In genomic region chr3:179842061-179842460, GRCh38 we compare ENCODE assay signal across 17 cellular contexts.
A peak's percentile ranks its signal among the peaks of the same experiment; 100 is the strongest.
DNase-seq lines count a peak whose midpoint lies in the region; ATAC-seq, FAIRE-seq and TF ChIP-seq lines count a peak whose summit lies in the region.
"Had no signal": no experiment of that assay in that cellular context is flagged by ENCODE, and none has a peak within 500 bp of the region (broad histone marks: within the 10 kb centered on the region; RNA-seq: fewer than 3 reads in every experiment).

No MANE protein-coding gene starts in this region.

- H3K9me2 ChIP-seq in GM23338 (ENCODE audit: insufficient read depth) (peaks cover 6% of the 10 kb centered on the region; the same call in 1 of the 2 replicates), PC-3 (replicated peaks; ENCODE audit: low read length) (no peaks in the 10 kb centered on the region)

- H3K4me3 ChIP-seq in GM23338 (no peak overlapping the region), PC-3 (ENCODE audit: low read length) (no peak overlapping the region), H1 (ENCODE audit: extremely low read depth in 1 of 4, insufficient read depth in 2 of 4, low read depth in 3 of 4, low read length in 4 of 4) (no peak overlapping the region)
- H3K4me3 ChIP-seq: A549, BLaER1 had no signal

- H2BK15ac ChIP-seq in H1 (ENCODE audit: low read length): no peak overlapping the region

- no peak overlapping the region for H4K5ac ChIP-seq in H1 (ENCODE audit: insufficient read length, low read depth, low read length)

- H3K27ac ChIP-seq in GM23338 (ENCODE audit: low read depth) (no peak overlapping the region), PC-3 (ENCODE audit: low read length) (no peak overlapping the region), H1 (ENCODE audit: low read depth, low read length) (no peak overlapping the region)
- H3K27ac ChIP-seq: A549, BLaER1, HL-60 had no signal

- intact Hi-C loops in PC-3 (cut with micrococcal nuclease): no loop called here

- POLR2A ChIA-PET in PC-3 (lab: Charles Lee; ENCODE audit: unreplicated experiment) (no interaction called here), H1 (lab: Charles Lee; ENCODE audit: partially characterized antibody) (no interaction called here)

- H3K9me3 ChIP-seq in PC-3 (ENCODE audit: low read length) (no peaks in the 10 kb centered on the region), H1 (ENCODE audit: insufficient read depth in 2 of 2, low read depth in 1 of 2, low read length in 1 of 2) (no peaks in the 10 kb centered on the region)
- H3K9me3 ChIP-seq: A549, BLaER1, Caco-2 had no signal

- FAIRE-seq in H1 (lab: Jason Lieb, UNC): peak; percentile 63
- FAIRE-seq: A549 had no signal

- H3K56ac ChIP-seq in H1 (replicated peaks; ENCODE audit: insufficient read length, low read depth, low read length): no peak overlapping the region

- H4K91ac ChIP-seq in H1 (replicated peaks; ENCODE audit: insufficient read length, low read length): no peak overlapping the region

- no peak overlapping the region for H2BK120ac ChIP-seq in H1 (replicated peaks; ENCODE audit: low read depth, low read length)

- peak; percentile 54 for DNase-seq in GM23338 (ENCODE audit: low spot score)
- DNase-seq in PC-3: peak; percentile 25
- DNase-seq in H1 (ENCODE audit: low read depth in 1 of 2, low spot score in 2 of 2): no peak
- peak; percentile 17 for DNase-seq in iPS-NIHi7 (ENCODE audit: extremely low spot score)
- no peak for DNase-seq in SW480 (ENCODE audit: low spot score)
- no peak for DNase-seq in activated T-cell treated with anti-CD3 and anti-CD28 coated beads, Interleukin-2, amount 50 U/mL, for 72 hours
- no peak for DNase-seq in Ammon's horn (ENCODE audit: low spot score)
- DNase-seq: Caco-2; CD8-positive, alpha-beta memory T cell; DND-41; GF-D8; H9; KBM-7 had no signal

- no peak overlapping the region for H4K8ac ChIP-seq in H1 (ENCODE audit: extremely low read depth, insufficient read depth, low read length)

- no peak overlapping the region for H3K23ac ChIP-seq in H1 (ENCODE audit: insufficient read length)

- H3K27me3 ChIP-seq in GM23338 (ENCODE audit: insufficient read depth) (no peaks in the 10 kb centered on the region), PC-3 (ENCODE audit: low read length) (no peaks in the 10 kb centered on the region), H1 (replicated peaks in 1 of 4; ENCODE audit: control insufficient read depth in 3 of 4, extremely low read depth in 1 of 4, insufficient read depth in 3 of 4, low read length in 3 of 4) (no peaks in the 10 kb centered on the region)
- H3K27me3 ChIP-seq: BLaER1 had no signal

- no peak overlapping the region for H2BK5ac ChIP-seq in H1 (ENCODE audit: low read depth, low read length)

- no TSS peak for BruUV-seq in PC-3 (replicated peaks; lab: Mats Ljungman, UMichigan)

- no peak overlapping the region for H3K14ac ChIP-seq in H1 (ENCODE audit: insufficient read length)

- H3K4me1 Mint-ChIP-seq in GM23338: peaks cover 15% of the 10 kb centered on the region
- no peaks in the 10 kb centered on the region for H3K4me1 Mint-ChIP-seq in activated T-cell treated with anti-CD3 and anti-CD28 coated beads, Interleukin-2, amount 50 U/mL, for 72 hours (ENCODE audit: low read depth)
- H3K4me1 Mint-ChIP-seq: CD8-positive, alpha-beta memory T cell had no signal

- H2BK12ac ChIP-seq in H1 (ENCODE audit: low read depth, low read length): no peak overlapping the region

- H3K4me3 Mint-ChIP-seq in GM23338: no peak overlapping the region
- no peak overlapping the region for H3K4me3 Mint-ChIP-seq in activated T-cell treated with anti-CD3 and anti-CD28 coated beads, Interleukin-2, amount 50 U/mL, for 72 hours
- H3K4me3 Mint-ChIP-seq: CD8-positive, alpha-beta memory T cell; H9 had no signal

- H3F3A ChIP-seq in GM23338 (replicated peaks; ENCODE audit: low read depth) (no peaks in the 10 kb centered on the region), PC-3 (ENCODE audit: low read length, unreplicated experiment) (no peaks in the 10 kb centered on the region)

- H2AFZ ChIP-seq in GM23338 (no peak overlapping the region), PC-3 (ENCODE audit: low read length) (no peak overlapping the region), H1 (ENCODE audit: low read length) (no peak overlapping the region)

- H3K36me3 ChIP-seq in GM23338 (ENCODE audit: insufficient read depth) (no peaks in the 10 kb centered on the region), PC-3 (ENCODE audit: low read depth, low read length) (no peaks in the 10 kb centered on the region), H1 (ENCODE audit: control insufficient read depth in 2 of 4, insufficient read depth in 4 of 4, low read length in 3 of 4) (no peaks in the 10 kb centered on the region)
- H3K36me3 ChIP-seq: BLaER1 had no signal

- H3K9ac ChIP-seq in PC-3 (ENCODE audit: low read length): no peak overlapping the region
- H3K9ac ChIP-seq in H1 (replicated peaks in 1 of 4; ENCODE audit: extremely low read depth in 1 of 4, low read depth in 3 of 4, low read length in 3 of 4): no peak overlapping the region
- H3K9ac ChIP-seq: BLaER1 had no signal

- no peaks in the 10 kb centered on the region for H3K23me2 ChIP-seq in H1 (ENCODE audit: low read depth, low read length)

- no peak for TF ChIP-seq RAD21 in H1 (IDR thresholded peaks at IDR 0.05 in 1 of 2, conservative IDR thresholded peaks at IDR 0.05 in 1 of 2; ENCODE audit: low read depth in 2 of 2, low read length in 2 of 2)

- H3K27ac Mint-ChIP-seq in GM23338: no peak overlapping the region
- no peak overlapping the region for H3K27ac Mint-ChIP-seq in activated T-cell treated with anti-CD3 and anti-CD28 coated beads, Interleukin-2, amount 50 U/mL, for 72 hours
- H3K27ac Mint-ChIP-seq: H9 had no signal

- TF ChIP-seq EP300 in H1 (IDR thresholded peaks at IDR 0.05; ENCODE audit: borderline replicate concordance in 1 of 2, low read depth in 2 of 2, low read length in 2 of 2): no peak

- peaks cover 2% of the 10 kb centered on the region for H3K27me3 Mint-ChIP-seq in GM23338 (ENCODE audit: insufficient read depth, low read depth, poor library complexity)
- H3K27me3 Mint-ChIP-seq in activated T-cell treated with anti-CD3 and anti-CD28 coated beads, Interleukin-2, amount 50 U/mL, for 72 hours (ENCODE audit: low read depth): peaks cover 19% of the 10 kb centered on the region

- WGBS in H1 (ENCODE audit: extremely low coverage in 1 of 2, insufficient coverage in 1 of 2, insufficient read length in 1 of 2, insufficient replicate concordance in 2 of 2, low coverage in 1 of 2, low lambda C conversion rate in 2 of 2, missing lambda C conversion rate in 1 of 2), 2 experiments: 17% methylated on average over 3 of the region's 3 CpGs; no CpG with 5 or more reads in 1 of the 2 experiments

- peaks cover 12% of the 10 kb centered on the region for H3K4me1 ChIP-seq in GM23338 (ENCODE audit: insufficient read depth)
- peaks cover 5% of the 10 kb centered on the region; the same call in 1 of the 2 replicates for H3K4me1 ChIP-seq in PC-3 (ENCODE audit: insufficient read depth, low read length)
- H3K4me1 ChIP-seq in H1 (replicated peaks in 1 of 4; ENCODE audit: control insufficient read depth in 3 of 4, insufficient read depth in 4 of 4, low read length in 3 of 4): no peaks in the 10 kb centered on the region
- H3K4me1 ChIP-seq: A549, BLaER1, Caco-2 had no signal

- H3K18ac ChIP-seq in H1 (ENCODE audit: extremely low read depth, low read length): no peak overlapping the region

- TF ChIP-seq CTCF in GM23338 (conservative IDR thresholded peaks at IDR 0.05; ENCODE audit: low read depth in 2 of 2) (no peak), PC-3 (conservative IDR thresholded peaks at IDR 0.05; ENCODE audit: low read depth, low read length) (no peak), H1 (IDR thresholded peaks at IDR 0.05; ENCODE audit: control extremely low read depth in 1 of 3, insufficient read depth in 1 of 3, low read depth in 1 of 3, low read length in 3 of 3) (no peak)

- CTCF ChIA-PET in PC-3 (lab: Charles Lee): no interaction called here
- CTCF ChIA-PET in H1 (lab: Charles Lee; ENCODE audit: partially characterized antibody): interaction anchor here (1.2 kb wide), 1 partner anchor 10 kb away, joined by 3 read pairs; no protein-coding TSS in a partner anchor

- H3K4me2 ChIP-seq in GM23338 (peak overlapping the region; percentile 48; the same call in 1 of the 2 replicates), PC-3 (ENCODE audit: low read length) (no peak overlapping the region), H1 (ENCODE audit: insufficient read depth in 1 of 2, low read depth in 2 of 2, low read length in 2 of 2) (0 out of 4 replicates have a peak overlapping the region, but pooled peaks of 1 of the 2 experiments have one; percentile 9)
- H3K4me2 ChIP-seq: A549, BLaER1 had no signal

- H2AK5ac ChIP-seq in H1 (ENCODE audit: low read depth, low read length): no peak overlapping the region

- no peak for TF ChIP-seq POLR2A in H1 (IDR thresholded peaks at IDR 0.05; ENCODE audit: control extremely low read depth in 1 of 2, low read depth in 2 of 2, low read length in 2 of 2)

- no peaks in the 10 kb centered on the region for H3K79me1 ChIP-seq in H1 (ENCODE audit: low read depth, low read length)

- H3K9me3 Mint-ChIP-seq in GM23338: no peaks in the 10 kb centered on the region
- H3K9me3 Mint-ChIP-seq in activated T-cell treated with anti-CD3 and anti-CD28 coated beads, Interleukin-2, amount 50 U/mL, for 72 hours: no peaks in the 10 kb centered on the region
- H3K9me3 Mint-ChIP-seq: CD8-positive, alpha-beta memory T cell; H9 had no signal

- ATAC-seq in GM23338 (peak; percentile 71), PC-3 (no peak), HG02678 (IDR thresholded peaks at IDR 0.05; ENCODE audit: unreplicated experiment) (no peak)
- no peak for ATAC-seq in activated T-cell treated with anti-CD3 and anti-CD28 coated beads, Interleukin-2, amount 50 U/mL, for 72 hours (replicated peaks in 1 of 2)
- ATAC-seq: A549 had no signal

- H3K4ac ChIP-seq in H1 (replicated peaks; ENCODE audit: insufficient read length, low read depth, low read length): no peak overlapping the region

- H4K20me1 ChIP-seq in GM23338 (replicated peaks; ENCODE audit: insufficient read depth) (no peaks in the 10 kb centered on the region), PC-3 (ENCODE audit: low read length) (no peaks in the 10 kb centered on the region), H1 (replicated peaks in 1 of 2; ENCODE audit: control insufficient read depth in 1 of 2, insufficient read depth in 2 of 2, low read length in 2 of 2) (no peaks in the 10 kb centered on the region)
- H4K20me1 ChIP-seq: BLaER1 had no signal

- H2BK20ac ChIP-seq in H1 (ENCODE audit: low read length): no peak overlapping the region

- H3K79me2 ChIP-seq in GM23338 (replicated peaks; ENCODE audit: insufficient read depth) (no peaks in the 10 kb centered on the region), PC-3 (ENCODE audit: low read length) (no peaks in the 10 kb centered on the region), H1 (ENCODE audit: control insufficient read depth in 1 of 2, insufficient read depth in 2 of 2, low read length in 2 of 2) (no peaks in the 10 kb centered on the region)

- H3K36me3 Mint-ChIP-seq in GM23338 (ENCODE audit: low read depth): no peaks in the 10 kb centered on the region
- H3K36me3 Mint-ChIP-seq in activated T-cell treated with anti-CD3 and anti-CD28 coated beads, Interleukin-2, amount 50 U/mL, for 72 hours (ENCODE audit: insufficient read depth in 2 of 2): no peaks in the 10 kb centered on the region
- H3K36me3 Mint-ChIP-seq: CD8-positive, alpha-beta memory T cell had no signal

TF ChIP-seq in GM23338, 12 proteins besides CTCF, POLR2A, EP300 and RAD21 (continues in another document):
- no peak for TF ChIP-seq JUNB (IDR thresholded peaks at IDR 0.05; ENCODE audit: unreplicated experiment)

Comparison
In these comparisons a context has a peak if more than half of its experiments do, and no peak if none do; other contexts are left out.
1. DNase-seq: peak in GM23338 (single experiment), PC-3 (single experiment) and iPS-NIHi7 (single experiment); none in H1 (0 of 2), SW480 (single experiment), activated T-cell treated with anti-CD3 and anti-CD28 coated beads, Interleukin-2, amount 50 U/mL, for 72 hours (0 of 2) and Ammon's horn (single experiment).